Comparison of ENCODE assay signal across 27 cellular contexts in the genomic region with DNA sequence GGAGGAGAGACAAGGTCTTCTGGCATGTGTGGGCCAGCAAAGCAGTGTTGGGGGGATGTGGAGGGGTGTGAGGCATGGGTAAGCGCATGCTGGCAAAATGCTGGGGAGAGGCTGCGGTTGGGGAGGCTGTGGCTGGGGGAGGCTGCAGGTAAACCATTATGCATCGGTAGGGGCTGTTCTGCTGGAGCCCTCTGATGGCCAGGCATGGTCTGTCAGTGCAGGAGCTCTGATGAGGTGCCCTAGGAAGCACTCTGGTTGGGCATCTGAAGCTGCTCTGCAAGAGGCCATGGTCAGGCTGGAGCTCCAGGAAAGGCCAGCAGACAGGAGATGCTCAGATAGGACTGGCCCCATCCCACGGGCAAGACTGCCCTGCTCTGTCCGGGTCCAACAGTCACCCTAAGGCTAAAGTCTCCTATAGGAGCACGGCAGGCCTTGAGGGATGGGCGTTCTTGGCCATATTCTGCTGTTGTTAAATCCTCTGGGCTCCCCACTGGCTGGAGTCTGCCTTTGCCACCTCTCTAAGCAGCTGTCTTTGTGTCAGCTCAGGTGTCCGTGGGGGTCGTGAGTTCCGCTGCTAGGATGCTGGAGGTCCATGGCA.
"Had no signal": no experiment of that assay in that cellular context is flagged by ENCODE, and none has a peak within 500 bp of the region (broad histone marks: within the 10 kb centered on the region; RNA-seq: fewer than 3 reads in every experiment).

No MANE protein-coding gene starts in this region.

- H3K4me3 ChIP-seq: psoas muscle, sigmoid colon, tibial artery had no signal

- H3K27ac ChIP-seq: parathyroid adenoma, psoas muscle, sigmoid colon, tibial artery, VCaP had no signal

- H3K36me3 Mint-ChIP-seq: stimulated activated memory B cell treated with anti-CD40 and anti-IgM and Interleukin-4, amounts not matched to agents 10 μg/mL and 1 μg/mL and 100 μg/mL, for 72 hours had no signal

- H3K4me3 Mint-ChIP-seq: activated naive CD4-positive, alpha-beta T cell treated with anti-CD3 and anti-CD28 coated beads, Interleukin-2, amount 10 ng/mL, durations not matched to agents 7 days and 5 days; dendritic cell treated with granulocyte-macrophage colony-stimulating factor and Interleukin-4, amounts not matched to agents 40 ng/mL and 50 ng/mL, for 4 days; naive B cell; neural crest cell; stimulated activated memory B cell treated with anti-CD40 and anti-IgM and Interleukin-4, amounts not matched to agents 10 μg/mL and 1 μg/mL and 100 μg/mL, for 72 hours; stimulated activated naive CD8-positive, alpha-beta T cell treated with anti-CD3 and anti-CD28 coated beads, Interleukin-15, amount 100 ng/mL, for 72 hours; T-helper 2 cell treated with Interferon-gamma antibody and Interleukin-4, amounts not matched to agents 5 μg/mL and 100 μg/mL, for 36 hours had no signal

- H3K27me3 ChIP-seq: sigmoid colon, tibial artery had no signal

- H3K36me3 ChIP-seq: sigmoid colon, tibial artery had no signal

- H3K4me1 Mint-ChIP-seq: naive B cell; neural crest cell; stimulated activated memory B cell treated with anti-CD40 and anti-IgM and Interleukin-4, amounts not matched to agents 10 μg/mL and 1 μg/mL and 100 μg/mL, for 72 hours had no signal

- H3K4me1 ChIP-seq: parathyroid adenoma, psoas muscle, sigmoid colon, tibial artery had no signal

- H3K9me3 ChIP-seq: psoas muscle, sigmoid colon, tibial artery had no signal

- H2AFZ ChIP-seq: parathyroid adenoma had no signal

- H3K9ac ChIP-seq: parathyroid adenoma had no signal

- H3K27ac Mint-ChIP-seq: activated naive CD4-positive, alpha-beta T cell treated with anti-CD3 and anti-CD28 coated beads, Interleukin-2, amount 10 ng/mL, durations not matched to agents 7 days and 5 days; dendritic cell treated with granulocyte-macrophage colony-stimulating factor and Interleukin-4, amounts not matched to agents 40 ng/mL and 50 ng/mL, for 4 days; stimulated activated memory B cell treated with anti-CD40 and anti-IgM and Interleukin-4, amounts not matched to agents 10 μg/mL and 1 μg/mL and 100 μg/mL, for 72 hours; stimulated activated naive CD8-positive, alpha-beta T cell treated with anti-CD3 and anti-CD28 coated beads, Interleukin-15, amount 100 ng/mL, for 72 hours; T-helper 2 cell treated with Interferon-gamma antibody and Interleukin-4, amounts not matched to agents 5 μg/mL and 100 μg/mL, for 36 hours had no signal

- DNase-seq: activated CD4-positive, alpha-beta T cell treated with anti-CD3 and anti-CD28 coated beads for 48 hours; activated CD4-positive, alpha-beta T cell treated with anti-CD3 and anti-CD28 coated beads, Interleukin-2, amount 50 U/mL, for 48 hours; activated CD8-positive, alpha-beta memory T cell treated with anti-CD3 and anti-CD28 coated beads, Interleukin-2, amount 50 U/mL, for 4 hours; activated gamma-delta T cell; activated naive CD4-positive, alpha-beta T cell treated with anti-CD3 and anti-CD28 coated beads, Interleukin-2, amount 10 ng/mL, durations not matched to agents 7 days and 5 days; activated T-cell treated with anti-CD3 and anti-CD28 coated beads, Interleukin-2, amount 50 U/mL, for 1 hour; amniotic stem cell; central memory CD4-positive, alpha-beta T cell; effector CD4-positive, alpha-beta T cell; left cardiac atrium; left ventricle myocardium superior; naive B cell; psoas muscle; sigmoid colon; small intestine; stimulated activated CD4-positive, alpha-beta T cell treated with anti-CD3 and anti-CD28 coated beads, Interleukin-1b, Interleukin-23, amount 100 ng/mL, for 48 hours; stimulated activated CD4-positive, alpha-beta T cell treated with anti-CD3 and anti-CD28 coated beads, Interleukin-4, amount 100 ng/mL, for 4 hours; stimulated activated CD8-positive, alpha-beta memory T cell treated with anti-CD3 and anti-CD28 coated beads, Interleukin-4, amount 100 ng/mL, for 48 hours; stimulated activated naive CD8-positive, alpha-beta T cell treated with anti-CD3 and anti-CD28 coated beads, Interleukin-15, amount 100 ng/mL, for 72 hours; T-helper 1 cell; tibial artery had no signal

- ATAC-seq: left cardiac atrium; left ventricle myocardium superior; psoas muscle; stimulated activated memory B cell treated with anti-CD40 and anti-IgM and Interleukin-4, amounts not matched to agents 10 μg/mL and 1 μg/mL and 100 μg/mL, for 72 hours; stimulated activated naive CD8-positive, alpha-beta T cell treated with anti-CD3 and anti-CD28 coated beads, Interleukin-15, amount 100 ng/mL, for 72 hours had no signal
